ENCODE assay signal across 16 cellular contexts in genomic region chr17:7048968-7049367, GRCh38. TPM values are rescaled to one million over a fixed set of nuclear protein-coding genes. Genes with fewer than 3 reads are reported as not detected.
DNase-seq lines count a peak whose midpoint lies in the region; ATAC-seq and TF ChIP-seq lines count a peak whose summit lies in the region.
"Had no signal": no experiment of that assay in that cellular context is flagged by ENCODE, and none has a peak within 500 bp of the region (broad histone marks: within the 10 kb centered on the region; RNA-seq: fewer than 3 reads in every experiment).

No MANE protein-coding gene starts in this region.

- H4K5ac ChIP-seq in IMR-90 (ENCODE audit: low read depth, low read length), result no peak overlapping the region

- in situ Hi-C loops in IMR-90 (cut with MboI; ENCODE audit: low sequenced_read_pairs), result loop anchor here (10.0 kb wide), 1 partner anchor 256 kb away; the partner anchor contains the start of gene EIF5A
- in situ Hi-C loops in ACHN (cut with HindIII; ENCODE audit: low pct_ligation_motif_present, low pct_unique_long_range_greater_than_20kb, low sequenced_read_pairs), result no loop called here

- H4K20me1 ChIP-seq in IMR-90 (ENCODE audit: insufficient read depth, low read length), result no peaks in the 10 kb centered on the region

- CTCF ChIA-PET in IMR-90 (lab: Yijun Ruan, JAX), result interaction anchor here (1.0 to 1.8 kb wide), 2 partner anchors 84 to 87 kb away, joined by 3 to 4 read pairs; no protein-coding TSS in a partner anchor

- H3K27ac ChIP-seq in IMR-90 (ENCODE audit: insufficient read depth, low read length), result no peak overlapping the region

- no peaks in the 10 kb centered on the region for H3K27me3 Mint-ChIP-seq in activated T-helper 17 cell treated with anti-CD3 and anti-CD28 coated beads, Interleukin-2, amount 50 U/mL, for 72 hours
- H3K27me3 Mint-ChIP-seq in nephron (ENCODE audit: low read depth), result peaks cover 49% of the 10 kb centered on the region
- H3K27me3 Mint-ChIP-seq: CD4-positive, alpha-beta T cell had no signal

- no peak overlapping the region for H3K18ac ChIP-seq in IMR-90 (ENCODE audit: low read depth, low read length)

- peaks cover 24% of the 10 kb centered on the region for H3K4me1 Mint-ChIP-seq in activated T-helper 17 cell treated with anti-CD3 and anti-CD28 coated beads, Interleukin-2, amount 50 U/mL, for 72 hours
- H3K4me1 Mint-ChIP-seq in nephron, result peaks cover 24% of the 10 kb centered on the region

- no peak overlapping the region for H2BK15ac ChIP-seq in IMR-90 (ENCODE audit: low read depth, low read length)

- H3K9me1 ChIP-seq in IMR-90 (ENCODE audit: insufficient read depth, low read length), result no peaks in the 10 kb centered on the region

- ATAC-seq in IMR-90 (ENCODE audit: low read depth), result no peak
- no peak for ATAC-seq in activated T-helper 17 cell treated with anti-CD3 and anti-CD28 coated beads, Interleukin-2, amount 50 U/mL, for 72 hours (replicated peaks)
- ATAC-seq in HG03135 (IDR thresholded peaks at IDR 0.05; ENCODE audit: unreplicated experiment), result no peak
- no peak for ATAC-seq in GM19395 (IDR thresholded peaks at IDR 0.05; ENCODE audit: unreplicated experiment)
- ATAC-seq: A549, K562 had no signal

- H2AFZ ChIP-seq in IMR-90 (replicated peaks; ENCODE audit: low read length, poor library complexity), result peak overlapping the region; percentile 17

- peak; percentile 33 for DNase-seq in COLO829 (ENCODE audit: low spot score)
- DNase-seq in IMR-90, result no peak
- DNase-seq in ACHN, result no peak
- DNase-seq: CD4-positive, alpha-beta T cell; NCI-H1092 treated with DMSO at 0.1 percent for 48 hours; NCI-H1694; NCI-H446; SIG-M5; SW 1271 had no signal

- no peak overlapping the region for H2BK120ac ChIP-seq in IMR-90 (ENCODE audit: low read depth, low read length)

- H2BK5ac ChIP-seq in IMR-90 (ENCODE audit: low read depth, low read length, poor library complexity, severe bottlenecking), result no peak overlapping the region

- peaks cover 3% of the 10 kb centered on the region; the same call in 1 of the 2 replicates for H3K4me1 ChIP-seq in IMR-90 (ENCODE audit: control insufficient read depth, insufficient read depth, low read length)

- TF ChIP-seq CTCF in IMR-90 (conservative IDR thresholded peaks at IDR 0.05; ENCODE audit: low read depth, low read length) (no peak), nephron (IDR thresholded peaks at IDR 0.05; ENCODE audit: unreplicated experiment in 3 of 3) (no peak)

- no peak overlapping the region for H4K8ac ChIP-seq in IMR-90 (ENCODE audit: low read depth in 2 of 2, low read length in 2 of 2)

- BruUV-seq in IMR-90 (replicated peaks; lab: Mats Ljungman, UMichigan), result no TSS peak

- H3K36me3 ChIP-seq in IMR-90 (ENCODE audit: control insufficient read depth, insufficient read depth, low read length), result no peaks in the 10 kb centered on the region

- H3K79me1 ChIP-seq in IMR-90 (ENCODE audit: low read depth in 1 of 2, low read length in 2 of 2), result no peaks in the 10 kb centered on the region

- H3K9me3 Mint-ChIP-seq in activated T-helper 17 cell treated with anti-CD3 and anti-CD28 coated beads, Interleukin-2, amount 50 U/mL, for 72 hours, result no peaks in the 10 kb centered on the region
- no peaks in the 10 kb centered on the region for H3K9me3 Mint-ChIP-seq in nephron
- H3K9me3 Mint-ChIP-seq: CD4-positive, alpha-beta T cell had no signal

- no peak overlapping the region for H3K4me2 ChIP-seq in IMR-90 (ENCODE audit: low read depth, low read length)
- H3K4me2 ChIP-seq: A549 had no signal

- no peak overlapping the region for H2BK20ac ChIP-seq in IMR-90 (ENCODE audit: low read depth, low read length)

- H3K4me3 ChIP-seq in IMR-90 (ENCODE audit: insufficient read depth, low read depth, low read length), result no peak overlapping the region
- H3K4me3 ChIP-seq: A549, K562 had no signal

- intact Hi-C loops in IMR-90 (cut with micrococcal nuclease), result loop anchor here (10.0 kb wide), 1 partner anchor 516 kb away; the partner anchor contains the start of gene SENP3

- TF ChIP-seq POLR2A in IMR-90 (IDR thresholded peaks at IDR 0.05; ENCODE audit: low read depth, low read length), result no peak

- no peak overlapping the region for H3K56ac ChIP-seq in IMR-90 (ENCODE audit: extremely low read depth, insufficient read depth, low read length)

- H2AK9ac ChIP-seq in IMR-90 (replicated peaks; ENCODE audit: low read depth, low read length, poor library complexity), result no peak overlapping the region

- H3K9me3 ChIP-seq in IMR-90 (ENCODE audit: control insufficient read depth, insufficient read depth, low read length), result no peaks in the 10 kb centered on the region
- H3K9me3 ChIP-seq: A549 had no signal

- dilution Hi-C loops in IMR-90 (cut with HindIII; ENCODE audit: low sequenced_read_pairs, unreplicated experiment), result no loop called here

- no peak overlapping the region for H3K23ac ChIP-seq in IMR-90 (ENCODE audit: low read depth, low read length)

- H2AK5ac ChIP-seq in IMR-90 (ENCODE audit: low read depth, low read length), result no peak overlapping the region

- TF ChIP-seq RAD21 in IMR-90 (IDR thresholded peaks at IDR 0.05; ENCODE audit: low read length), result no peak

- peaks cover 14% of the 10 kb centered on the region for H3K27me3 ChIP-seq in IMR-90 (ENCODE audit: control insufficient read depth, insufficient read depth, low read length)

- POLR2A ChIA-PET in IMR-90 (lab: Charles Lee; ENCODE audit: unreplicated experiment), result no interaction called here

- WGBS in IMR-90 (ENCODE audit: extremely low coverage in 2 of 2, insufficient read length in 1 of 2), 2 experiments, result no CpG with 5 or more reads among the region's 6 CpGs

- no peak overlapping the region for H4K91ac ChIP-seq in IMR-90 (ENCODE audit: insufficient read depth, low read depth, low read length)

- peak overlapping the region; percentile 88 for H3K4me3 Mint-ChIP-seq in activated T-helper 17 cell treated with anti-CD3 and anti-CD28 coated beads, Interleukin-2, amount 50 U/mL, for 72 hours
- H3K4me3 Mint-ChIP-seq in nephron, result no peak overlapping the region
- H3K4me3 Mint-ChIP-seq: CD4-positive, alpha-beta T cell had no signal

- no peak overlapping the region for H3K4ac ChIP-seq in IMR-90 (ENCODE audit: low read depth, low read length)

- peak overlapping the region; percentile 98 for H3K27ac Mint-ChIP-seq in activated T-helper 17 cell treated with anti-CD3 and anti-CD28 coated beads, Interleukin-2, amount 50 U/mL, for 72 hours
- H3K27ac Mint-ChIP-seq in nephron, result peak overlapping the region; percentile 14 to 57 (median 26)
- H3K27ac Mint-ChIP-seq: CD4-positive, alpha-beta T cell had no signal

- H3K9ac ChIP-seq in IMR-90 (ENCODE audit: low read depth, low read length), result no peak overlapping the region

- H3K14ac ChIP-seq in IMR-90 (replicated peaks; ENCODE audit: low read depth, low read length), result no peak overlapping the region

- peaks cover 15% of the 10 kb centered on the region for H3K36me3 Mint-ChIP-seq in activated T-helper 17 cell treated with anti-CD3 and anti-CD28 coated beads, Interleukin-2, amount 50 U/mL, for 72 hours (ENCODE audit: low read depth)
- H3K36me3 Mint-ChIP-seq in nephron (ENCODE audit: low read depth), result no peaks in the 10 kb centered on the region

TF ChIP-seq in IMR-90, 13 proteins besides CTCF, POLR2A, EP300 and RAD21 (continues in another document):
- no peak for TF ChIP-seq FOS (IDR thresholded peaks at IDR 0.05; ENCODE audit: low read depth, low read length)
- TF ChIP-seq MXI1 (IDR thresholded peaks at IDR 0.05; ENCODE audit: borderline replicate concordance, low read depth, low read length), result no peak
- TF ChIP-seq CHD1 (IDR thresholded peaks at IDR 0.05; ENCODE audit: low read depth, low read length), result no peak
- no peak for TF ChIP-seq RFX5 (IDR thresholded peaks at IDR 0.05; ENCODE audit: low read depth, low read length)
- no peak for TF ChIP-seq CEBPB (IDR thresholded peaks at IDR 0.05; ENCODE audit: low read depth, low read length)
- TF ChIP-seq MAFK (IDR thresholded peaks at IDR 0.05; ENCODE audit: low read depth, low read length), result no peak
- TF ChIP-seq NFE2L2 (IDR thresholded peaks at IDR 0.05; ENCODE audit: low read depth, low read length), result no peak
- TF ChIP-seq SMC3 (IDR thresholded peaks at IDR 0.05; ENCODE audit: low read depth, low read length), result no peak
- no peak for TF ChIP-seq MAZ (IDR thresholded peaks at IDR 0.05; ENCODE audit: borderline replicate concordance, low read depth, low read length)

RNA-seq across cellular contexts. Expression of gene SLC16A11, which starts 5.1 kb away (rescaled TPM):
- total RNA-seq in IMR-90 (2012; rRNA removed), result not detected in 2 replicates
- not detected in 2 replicates for polyA plus RNA-seq in IMR-90 (2012; rRNA removed)
- 0.07 TPM in 1 of 2 replicates, not detected in the other for polyA plus RNA-seq in IMR-90 (2012; cell fraction: cytosol; rRNA removed)
- 0.08 and 0.35 TPM in 2 replicates for polyA plus RNA-seq in IMR-90 (2012; cell fraction: nucleus; rRNA removed; ENCODE audit: low replicate concordance)
- 1 to 10 TPM in 1 of 2 donors, under 1 TPM in 1; 0.63 to 3.5 TPM for total RNA-seq in activated T-helper 17 cell treated with anti-CD3 and anti-CD28 coated beads, Interleukin-2, amount 50 U/mL, for 72 hours
- total RNA-seq: K562, M059J had no signal
- polyA plus RNA-seq: A549, K562 had no signal

RNA-seq across cellular contexts. Expression of gene SLC16A13, which starts 13.2 kb away (rescaled TPM):
- under 0.01 and 0.18 TPM in 2 replicates for total RNA-seq in IMR-90 (2012; rRNA removed)
- polyA plus RNA-seq in IMR-90 (2012; rRNA removed), result 2.2 and 2.3 TPM in 2 replicates
- 1.8 and 3.5 TPM in 2 replicates for polyA plus RNA-seq in IMR-90 (2012; cell fraction: cytosol; rRNA removed)
- polyA plus RNA-seq in IMR-90 (2012; cell fraction: nucleus; rRNA removed; ENCODE audit: low replicate concordance), result 4.2 and 6.8 TPM in 2 replicates
- total RNA-seq in activated T-helper 17 cell treated with anti-CD3 and anti-CD28 coated beads, Interleukin-2, amount 50 U/mL, for 72 hours, result 10 to 100 TPM; 10.7 to 11.8 TPM

RNA-seq across cellular contexts. Expression of gene BCL6B, which starts 26.1 kb away (rescaled TPM):
- not detected in 2 replicates for total RNA-seq in IMR-90 (2012; rRNA removed)
- not detected in 2 replicates for polyA plus RNA-seq in IMR-90 (2012; rRNA removed)
- polyA plus RNA-seq in IMR-90 (2012; cell fraction: cytosol; rRNA removed), result not detected in 2 replicates
- polyA plus RNA-seq in IMR-90 (2012; cell fraction: nucleus; rRNA removed; ENCODE audit: low replicate concordance), result 0.10 TPM in 1 of 2 replicates, not detected in the other
- 1 to 10 TPM in 1 of 2 donors, under 1 TPM in 1; 0.50 to 2.3 TPM for total RNA-seq in activated T-helper 17 cell treated with anti-CD3 and anti-CD28 coated beads, Interleukin-2, amount 50 U/mL, for 72 hours
- total RNA-seq: CD4-positive, alpha-beta T cell; M059J had no signal

RNA-seq across cellular contexts. Expression of gene CLEC10A, which starts 31.1 kb away (rescaled TPM):
- not detected in 2 replicates for total RNA-seq in IMR-90 (2012; rRNA removed)
- polyA plus RNA-seq in IMR-90 (2012; rRNA removed), result not detected in 2 replicates
- polyA plus RNA-seq in IMR-90 (2012; cell fraction: cytosol; rRNA removed), result not detected in 2 replicates
- polyA plus RNA-seq in IMR-90 (2012; cell fraction: nucleus; rRNA removed; ENCODE audit: low replicate concordance), result not detected in 2 replicates
- not detected for total RNA-seq in activated T-helper 17 cell treated with anti-CD3 and anti-CD28 coated beads, Interleukin-2, amount 50 U/mL, for 72 hours
- total RNA-seq: M059J had no signal
- polyA plus RNA-seq: A549 had no signal

RNA-seq across cellular contexts. Expression of gene RNASEK, which starts 36.5 kb away (rescaled TPM):
- total RNA-seq in IMR-90 (2012; rRNA removed), result 31.1 and 42.3 TPM in 2 replicates
- 165 and 183 TPM in 2 replicates for polyA plus RNA-seq in IMR-90 (2012; rRNA removed)
- 121 and 678 TPM in 2 replicates for polyA plus RNA-seq in IMR-90 (2012; cell fraction: cytosol; rRNA removed)
- polyA plus RNA-seq in IMR-90 (2012; cell fraction: nucleus; rRNA removed; ENCODE audit: low replicate concordance), result 126 and 148 TPM in 2 replicates
- 100 to 1,000 TPM; 162 to 180 TPM for total RNA-seq in activated T-helper 17 cell treated with anti-CD3 and anti-CD28 coated beads, Interleukin-2, amount 50 U/mL, for 72 hours
